In the genomic region with DNA sequence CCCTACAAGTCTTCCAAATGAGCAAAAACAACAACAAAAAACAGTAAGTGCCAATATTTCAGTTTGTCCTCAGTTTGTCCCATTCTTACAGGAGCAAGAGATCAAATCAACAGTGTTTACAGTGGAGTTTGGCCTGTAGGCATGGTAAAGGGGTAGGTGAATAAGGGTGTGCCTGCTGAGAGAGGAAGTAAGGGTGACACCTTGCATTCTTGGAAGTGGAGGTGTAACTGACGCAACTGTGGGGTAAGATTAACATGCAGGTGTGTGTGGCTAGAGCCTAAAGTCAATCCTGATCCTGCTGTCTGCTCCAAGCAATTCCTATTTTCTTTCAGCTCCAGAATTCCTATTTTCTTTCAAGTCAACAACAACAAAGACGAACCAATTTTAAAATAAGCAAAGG, we compare ENCODE assay signal across 14 cellular contexts. TPM values are rescaled to one million over a fixed set of nuclear protein-coding genes. Genes with fewer than 3 reads are reported as not detected.
DNase-seq lines count a peak whose midpoint lies in the region; ATAC-seq and TF ChIP-seq lines count a peak whose summit lies in the region.
"Had no signal": no experiment of that assay in that cellular context is flagged by ENCODE, and none has a peak within 500 bp of the region (broad histone marks: within the 10 kb centered on the region; RNA-seq: fewer than 3 reads in every experiment).

No MANE protein-coding gene starts in this region.

- peaks cover 43% of the 10 kb centered on the region for H3K4me1 ChIP-seq in foreskin keratinocyte
- H3K4me1 ChIP-seq in skeletal muscle tissue (ENCODE audit: control insufficient read depth in 3 of 3, insufficient read depth in 3 of 3, low read length in 3 of 3) = peaks cover 12 to 32% (median 19%) of the 10 kb centered on the region in 3 donors
- H3K4me1 ChIP-seq in BE2C = peaks cover 9% of the 10 kb centered on the region

- H3K36me3 ChIP-seq in skeletal muscle tissue (ENCODE audit: control insufficient read depth in 3 of 3, insufficient read depth in 3 of 3, low read length in 3 of 3) = peaks cover 0 to 6% (median 2%) of the 10 kb centered on the region in 3 donors
- peaks cover 14% of the 10 kb centered on the region for H3K36me3 ChIP-seq in BE2C
- H3K36me3 ChIP-seq: sigmoid colon had no signal

- peaks cover 45% of the 10 kb centered on the region for H3K4me1 Mint-ChIP-seq in activated CD8-positive, alpha-beta memory T cell treated with anti-CD3 and anti-CD28 coated beads, Interleukin-2, amount 10 ng/mL, durations not matched to agents 7 days and 5 days
- peaks cover 45% of the 10 kb centered on the region for H3K4me1 Mint-ChIP-seq in activated CD4-positive, alpha-beta memory T cell treated with anti-CD3 and anti-CD28 coated beads for 36 hours (ENCODE audit: low read depth)

- H3K27me3 Mint-ChIP-seq in activated CD8-positive, alpha-beta memory T cell treated with anti-CD3 and anti-CD28 coated beads, Interleukin-2, amount 10 ng/mL, durations not matched to agents 7 days and 5 days = no peaks in the 10 kb centered on the region
- no peaks in the 10 kb centered on the region for H3K27me3 Mint-ChIP-seq in activated CD4-positive, alpha-beta memory T cell treated with anti-CD3 and anti-CD28 coated beads for 36 hours

- CTCF ChIA-PET in activated CD8-positive, alpha-beta memory T cell treated with anti-CD3 and anti-CD28 coated beads, Interleukin-2, amount 10 ng/mL, durations not matched to agents 7 days and 5 days (lab: Charles Lee) = interaction anchor here (1.0 to 4.1 kb wide), 5 partner anchors 15 to 95 kb away, joined by 3 to 19 read pairs (median 10); a partner anchor contains a TSS
- CTCF ChIA-PET in activated CD4-positive, alpha-beta memory T cell treated with anti-CD3 and anti-CD28 coated beads for 36 hours (lab: Charles Lee) = interaction anchor here (1.4 kb wide), 1 partner anchor 15 kb away, joined by 8 read pairs; no protein-coding TSS in a partner anchor

- H3K27ac ChIP-seq in foreskin keratinocyte (no peak overlapping the region), skeletal muscle tissue (ENCODE audit: low read depth, low read length) (peak overlapping the region; percentile 46)

- H3K27me3 ChIP-seq in foreskin keratinocyte = no peaks in the 10 kb centered on the region
- no peaks in the 10 kb centered on the region for H3K27me3 ChIP-seq in skeletal muscle tissue (ENCODE audit: control insufficient read depth in 3 of 3, insufficient read depth in 3 of 3, low read length in 3 of 3)
- no peaks in the 10 kb centered on the region for H3K27me3 ChIP-seq in BE2C
- H3K27me3 ChIP-seq: sigmoid colon had no signal

- H3K9me3 Mint-ChIP-seq in activated CD8-positive, alpha-beta memory T cell treated with anti-CD3 and anti-CD28 coated beads, Interleukin-2, amount 10 ng/mL, durations not matched to agents 7 days and 5 days (ENCODE audit: low read depth) = no peaks in the 10 kb centered on the region
- H3K9me3 Mint-ChIP-seq in activated CD4-positive, alpha-beta memory T cell treated with anti-CD3 and anti-CD28 coated beads for 36 hours = no peaks in the 10 kb centered on the region
- H3K9me3 Mint-ChIP-seq: stimulated activated effector memory CD8-positive, alpha-beta T cell treated with anti-CD3 and anti-CD28 coated beads, Interleukin-12 subunit alpha, Interleukin-12 subunit beta, amount 100 ng/mL, for 72 hours had no signal

- POLR2A ChIA-PET in activated CD4-positive, alpha-beta memory T cell treated with anti-CD3 and anti-CD28 coated beads for 36 hours (lab: Charles Lee) = no interaction called here

- no peak overlapping the region for H3K9ac ChIP-seq in skeletal muscle tissue (ENCODE audit: low read depth in 1 of 3, low read length in 3 of 3)

- no peak overlapping the region for H3K4me3 Mint-ChIP-seq in activated CD8-positive, alpha-beta memory T cell treated with anti-CD3 and anti-CD28 coated beads, Interleukin-2, amount 10 ng/mL, durations not matched to agents 7 days and 5 days
- H3K4me3 Mint-ChIP-seq in activated CD4-positive, alpha-beta memory T cell treated with anti-CD3 and anti-CD28 coated beads for 36 hours = no peak overlapping the region
- H3K4me3 Mint-ChIP-seq: stimulated activated effector memory CD8-positive, alpha-beta T cell treated with anti-CD3 and anti-CD28 coated beads, Interleukin-12 subunit alpha, Interleukin-12 subunit beta, amount 100 ng/mL, for 72 hours had no signal

- intact Hi-C loops in activated CD4-positive, alpha-beta memory T cell treated with anti-CD3 and anti-CD28 coated beads for 36 hours (cut with micrococcal nuclease) = loop anchor here (1.0 kb wide), 1 partner anchor 8 kb away; no protein-coding TSS in a partner anchor
- intact Hi-C loops in posterior vena cava (cut with DNase I) = no loop called here

- no peak for DNase-seq in activated CD8-positive, alpha-beta memory T cell treated with anti-CD3 and anti-CD28 coated beads, Interleukin-2, amount 10 ng/mL, durations not matched to agents 7 days and 5 days
- no peak for DNase-seq in activated CD8-positive, alpha-beta memory T cell treated with anti-CD3 and anti-CD28 coated beads for 24 hours
- no peak for DNase-seq in activated CD4-positive, alpha-beta memory T cell treated with anti-CD3 and anti-CD28 coated beads for 36 hours
- DNase-seq in foreskin keratinocyte (peak; percentile 88 to 94), posterior vena cava (ENCODE audit: low spot score) (no peak), BE2C (no peak), activated gamma-delta T cell (lab: John Stamatoyannopoulos, UW) (no peak)
- DNase-seq: NCI-H1048; NCI-H226; sigmoid colon; stimulated activated CD4-positive, alpha-beta T cell treated with anti-CD3 and anti-CD28 coated beads, Interleukin-4, amount 100 ng/mL, for 4 hours had no signal

- TF ChIP-seq CTCF in foreskin keratinocyte (conservative IDR thresholded peaks at IDR 0.05) (no peak), BE2C (IDR thresholded peaks at IDR 0.05; ENCODE audit: low read depth, low read length) (no peak)

- peak; percentile 51 for ATAC-seq in activated CD8-positive, alpha-beta memory T cell treated with anti-CD3 and anti-CD28 coated beads, Interleukin-2, amount 10 ng/mL, durations not matched to agents 7 days and 5 days
- ATAC-seq in foreskin keratinocyte = peak; percentile 93
- ATAC-seq: SK-N-SH treated with all-trans-retinoic acid at 6 μM for 48 hours; stimulated activated effector memory CD8-positive, alpha-beta T cell treated with anti-CD3 and anti-CD28 coated beads, Interleukin-12 subunit alpha, Interleukin-12 subunit beta, amount 100 ng/mL, for 72 hours had no signal

- peak overlapping the region; percentile 2 for H3K27ac Mint-ChIP-seq in activated CD8-positive, alpha-beta memory T cell treated with anti-CD3 and anti-CD28 coated beads, Interleukin-2, amount 10 ng/mL, durations not matched to agents 7 days and 5 days
- H3K27ac Mint-ChIP-seq in activated CD4-positive, alpha-beta memory T cell treated with anti-CD3 and anti-CD28 coated beads for 36 hours = peak overlapping the region; percentile 78
- H3K27ac Mint-ChIP-seq: stimulated activated effector memory CD8-positive, alpha-beta T cell treated with anti-CD3 and anti-CD28 coated beads, Interleukin-12 subunit alpha, Interleukin-12 subunit beta, amount 100 ng/mL, for 72 hours had no signal

- H3K4me3 ChIP-seq in skeletal muscle tissue (ENCODE audit: low read length in 3 of 3) (no peak overlapping the region), BE2C (ENCODE audit: low read depth, low read length) (no peak overlapping the region)
- H3K4me3 ChIP-seq: sigmoid colon had no signal

- H3K9me3 ChIP-seq in skeletal muscle tissue (ENCODE audit: control insufficient read depth in 3 of 3, low read length in 3 of 3) = no peaks in the 10 kb centered on the region
- 0 out of 2 replicates have a peak, but pooled peaks cover 5% of the 10 kb centered on the region for H3K9me3 ChIP-seq in BE2C
- H3K9me3 ChIP-seq: sigmoid colon had no signal

- H3K36me3 Mint-ChIP-seq in activated CD8-positive, alpha-beta memory T cell treated with anti-CD3 and anti-CD28 coated beads, Interleukin-2, amount 10 ng/mL, durations not matched to agents 7 days and 5 days = peaks cover 35% of the 10 kb centered on the region
- peaks cover 27% of the 10 kb centered on the region for H3K36me3 Mint-ChIP-seq in activated CD4-positive, alpha-beta memory T cell treated with anti-CD3 and anti-CD28 coated beads for 36 hours

RNA-seq across cellular contexts. Expression of a gene that starts 43.4 kb away (rescaled TPM):
- 10 to 100 TPM; 48.9 to 57.5 TPM for total RNA-seq in activated CD8-positive, alpha-beta memory T cell treated with anti-CD3 and anti-CD28 coated beads, Interleukin-2, amount 10 ng/mL, durations not matched to agents 7 days and 5 days
- 10 to 100 TPM; 50.1 to 54.6 TPM for total RNA-seq in activated CD4-positive, alpha-beta memory T cell treated with anti-CD3 and anti-CD28 coated beads for 36 hours
- total RNA-seq in foreskin keratinocyte (70.9 and 71.2 TPM in 2 replicates), skeletal muscle tissue (34.4 TPM), posterior vena cava (10 to 100 TPM; 38.2 to 46.2 TPM)
- polyA plus RNA-seq in foreskin keratinocyte = 86.7 and 95.1 TPM in 2 replicates
- 99.7 TPM for polyA plus RNA-seq in BE2C (2012; ENCODE audit: insufficient read depth, insufficient read length, low read depth)

Comparison
In these comparisons a context has a peak if more than half of its experiments do, and no peak if none do; other contexts are left out.
1. DNase-seq: peak in foreskin keratinocyte (2 of 2); none in activated CD8-positive, alpha-beta memory T cell treated with anti-CD3 and anti-CD28 coated beads, Interleukin-2, amount 10 ng/mL, durations not matched to agents 7 days and 5 days (single experiment), activated CD8-positive, alpha-beta memory T cell treated with anti-CD3 and anti-CD28 coated beads for 24 hours (single experiment), activated CD4-positive, alpha-beta memory T cell treated with anti-CD3 and anti-CD28 coated beads for 36 hours (single experiment), posterior vena cava (single experiment), BE2C (single experiment) and activated gamma-delta T cell (single experiment).